Comparison of ENCODE assay signal across 29 cellular contexts in genomic region chr12:25767613-25768012, GRCh38.
DNase-seq lines count a peak whose midpoint lies in the region; ATAC-seq and TF ChIP-seq lines count a peak whose summit lies in the region.
"Had no signal": no experiment of that assay in that cellular context is flagged by ENCODE, and none has a peak within 500 bp of the region (broad histone marks: within the 10 kb centered on the region; RNA-seq: fewer than 3 reads in every experiment).

No MANE protein-coding gene starts in this region.

- peaks cover 38% of the 10 kb centered on the region for H3K4me1 ChIP-seq in GM23248 (ENCODE audit: insufficient read depth)
- H3K4me1 ChIP-seq: left ventricle myocardium inferior, Peyer's patch, SJSA1, testis, vagina had no signal

- no peaks in the 10 kb centered on the region for H3K9me2 ChIP-seq in GM23248 (ENCODE audit: insufficient read depth)

- H3K27me3 ChIP-seq in GM23248 (replicated peaks; ENCODE audit: insufficient read depth) (no peaks in the 10 kb centered on the region), WERI-Rb-1 (ENCODE audit: insufficient read depth, low read depth, severe bottlenecking) (no peaks in the 10 kb centered on the region)
- H3K27me3 ChIP-seq: ovary, Peyer's patch, SJSA1, testis, vagina had no signal

- H3K9me3 ChIP-seq in GM23248 (ENCODE audit: low read depth): no peaks in the 10 kb centered on the region
- no peaks in the 10 kb centered on the region for H3K9me3 ChIP-seq in WERI-Rb-1 (ENCODE audit: severe bottlenecking)
- H3K9me3 ChIP-seq: left ventricle myocardium inferior, ovary, Peyer's patch, SJSA1, testis, vagina had no signal

- H3K4me2 ChIP-seq in GM23248 (ENCODE audit: unreplicated experiment): peak overlapping the region; percentile 76

- DNase-seq in GM23248: peak; percentile 77
- peak; percentile 85 for DNase-seq in fibroblast of mammary gland (ENCODE audit: low read depth)
- DNase-seq in stromal cell of bone marrow (ENCODE audit: low read depth): peak; percentile 32
- no peak for DNase-seq in T1000 (lab: John Stamatoyannopoulos, UW)
- DNase-seq in WERI-Rb-1: no peak
- DNase-seq: activated CD4-positive, alpha-beta T cell treated with anti-CD3 and anti-CD28 coated beads, Interleukin-2, amount 50 U/mL, for 1 hour; activated naive CD4-positive, alpha-beta T cell treated with anti-CD3 and anti-CD28 coated beads, Interleukin-2, amount 50 U/mL, for 16 hours; anterior cingulate cortex; CD4-positive, alpha-beta T cell; cerebellar nuclear complex; GF-D8; left ventricle myocardium inferior; midbrain; naive thymus-derived CD8-positive, alpha-beta T cell; NCI-H1092; NCI-H187; NCI-H526; ovary; Peyer's patch; right cardiac atrium; stimulated activated CD4-positive, alpha-beta T cell treated with anti-CD3 and anti-CD28 coated beads, Interleukin-4, amount 100 ng/mL, for 4 hours; stimulated activated naive CD4-positive, alpha-beta T cell; testis had no signal

- TF ChIP-seq CTCF in fibroblast of mammary gland (conservative IDR thresholded peaks at IDR 0.05; ENCODE audit: control insufficient read depth, insufficient read depth, low read depth, low read length) (no peak), WERI-Rb-1 (IDR thresholded peaks at IDR 0.05; ENCODE audit: low read depth, low read length) (no peak)

- no peaks in the 10 kb centered on the region for H4K20me1 ChIP-seq in GM23248 (ENCODE audit: insufficient read depth)

- in situ Hi-C loops in GM23248 (cut with MboI): no loop called here

- no peak overlapping the region for H2AFZ ChIP-seq in GM23248

- peaks cover 50% of the 10 kb centered on the region for H3F3A ChIP-seq in GM23248 (ENCODE audit: insufficient read depth)

- H3K36me3 ChIP-seq in GM23248 (ENCODE audit: low read depth) (no peaks in the 10 kb centered on the region), WERI-Rb-1 (no peaks in the 10 kb centered on the region)
- H3K36me3 ChIP-seq: left ventricle myocardium inferior, ovary, Peyer's patch, SJSA1, vagina had no signal

- H3K79me2 ChIP-seq in GM23248 (ENCODE audit: insufficient read depth): no peaks in the 10 kb centered on the region

- no peak overlapping the region for H3K4me3 ChIP-seq in GM23248
- no peak overlapping the region for H3K4me3 ChIP-seq in fibroblast of mammary gland (ENCODE audit: control insufficient read depth, low read depth, low read length)
- H3K4me3 ChIP-seq in WERI-Rb-1 (ENCODE audit: low read depth, low read length): no peak overlapping the region
- H3K4me3 ChIP-seq: left ventricle myocardium inferior, ovary, Peyer's patch, SJSA1, testis, vagina had no signal

- no peak overlapping the region for H3K9ac ChIP-seq in GM23248

- H3K27ac ChIP-seq in GM23248 (peak overlapping the region; percentile 42), WERI-Rb-1 (no peak overlapping the region)
- H3K27ac ChIP-seq: epithelial cell of prostate, HL-60, left ventricle myocardium inferior, ovary, Peyer's patch, SJSA1, testis, vagina had no signal

- WGBS in GM23248 (ENCODE audit: low coverage in 1 of 2, low lambda C conversion rate in 2 of 2, missing lambda C conversion rate in 2 of 2), 2 experiments: 0 to 4% methylated on average over 1 of the region's 1 CpG

- ATAC-seq in SK-N-SH treated with all-trans-retinoic acid at 6 μM for 48 hours (peak; percentile 83), HG03097 (IDR thresholded peaks at IDR 0.05; ENCODE audit: low FRiP score, unreplicated experiment) (no peak)
- ATAC-seq: naive thymus-derived CD8-positive, alpha-beta T cell; right cardiac atrium had no signal

TF ChIP-seq in SK-N-SH treated with all-trans-retinoic acid at 6 μM for 48 hours, 23 proteins besides CTCF, POLR2A, EP300 and RAD21:
- TF ChIP-seq ZFP3 (CRISPR knock-in tag; IDR thresholded peaks at IDR 0.05) (no peak), BACH2 (CRISPR knock-in tag; IDR thresholded peaks at IDR 0.05; ENCODE audit: borderline replicate concordance) (no peak), TSHZ2 (CRISPR knock-in tag; IDR thresholded peaks at IDR 0.05) (no peak), CSRNP3 (CRISPR knock-in tag; IDR thresholded peaks at IDR 0.05) (no peak), ISL1 (CRISPR knock-in tag; IDR thresholded peaks at IDR 0.05) (peak; percentile 71)

Comparison
In these comparisons a context has a peak if more than half of its experiments do, and no peak if none do; other contexts are left out.
1. DNase-seq: peak in GM23248 (single experiment), fibroblast of mammary gland (single experiment) and stromal cell of bone marrow (single experiment); none in T1000 (single experiment) and WERI-Rb-1 (single experiment).